ENCODE assay signal across 8 cellular contexts in genomic region chr11:68120212-68121066, GRCh38. TPM values are rescaled to one million over a fixed set of nuclear protein-coding genes. Genes with fewer than 3 reads are reported as not detected.
DNase-seq lines count a peak whose midpoint lies in the region; ATAC-seq and TF ChIP-seq lines count a peak whose summit lies in the region.

No MANE protein-coding gene starts in this region.

- intact Hi-C loops in heart left ventricle (cut with DNase I) = loop anchor here in 5 of 10 donors (2.0 to 10.0 kb wide), 5 partner anchors 82 to 92 kb away; partner anchors contain the start of genes TCIRG1 (in 4 of the 5), NDUFS8 (in 2 of the 5) and KMT5B (in 1 of the 5)

- H3K4me3 Mint-ChIP-seq in activated naive CD8-positive, alpha-beta T cell treated with anti-CD3 and anti-CD28 coated beads, Interleukin-2, amount 10 ng/mL, durations not matched to agents 7 days and 5 days = peak overlapping the region; percentile 85

- H3K27ac ChIP-seq in heart left ventricle (peak overlapping the region; percentile 55 to 100 (median 98)), parathyroid adenoma (no peak overlapping the region)

- H3K79me2 ChIP-seq in parathyroid adenoma = no peaks in the 10 kb centered on the region

- peaks cover 4% of the 10 kb centered on the region for H3K36me3 Mint-ChIP-seq in activated naive CD8-positive, alpha-beta T cell treated with anti-CD3 and anti-CD28 coated beads, Interleukin-2, amount 10 ng/mL, durations not matched to agents 7 days and 5 days

- peaks cover 20% of the 10 kb centered on the region for H3K4me1 Mint-ChIP-seq in activated naive CD8-positive, alpha-beta T cell treated with anti-CD3 and anti-CD28 coated beads, Interleukin-2, amount 10 ng/mL, durations not matched to agents 7 days and 5 days

- TF ChIP-seq POLR2A in heart left ventricle (IDR thresholded peaks at IDR 0.05) = no peak

- H3K4me2 ChIP-seq in parathyroid adenoma (ENCODE audit: low read length) = peak overlapping the region; percentile 67

- H3K9ac ChIP-seq in parathyroid adenoma = no peak overlapping the region

- POLR2A ChIA-PET in activated naive CD8-positive, alpha-beta T cell treated with anti-CD3 and anti-CD28 coated beads, Interleukin-2, amount 10 ng/mL, durations not matched to agents 7 days and 5 days (lab: Charles Lee) = interaction anchor here (0.5 to 2.0 kb wide), 3 partner anchors 9 to 85 kb away, joined by 4 to 6 read pairs (median 4); no protein-coding TSS in a partner anchor

- no peaks in the 10 kb centered on the region for H3K36me3 ChIP-seq in heart left ventricle
- H3K36me3 ChIP-seq in parathyroid adenoma (ENCODE audit: control insufficient read depth, insufficient read depth, low read length) = no peaks in the 10 kb centered on the region

- 2 to 5% (median 4%) methylated on average over 33 to 75 of the region's 75 CpGs for WGBS in heart left ventricle, 4 donors

- H3K27ac Mint-ChIP-seq in activated naive CD8-positive, alpha-beta T cell treated with anti-CD3 and anti-CD28 coated beads, Interleukin-2, amount 10 ng/mL, durations not matched to agents 7 days and 5 days = peak overlapping the region; percentile 91

- peak overlapping the region; percentile 28 for H2AFZ ChIP-seq in parathyroid adenoma

- H3K27me3 ChIP-seq in heart left ventricle (no peaks in the 10 kb centered on the region), parathyroid adenoma (ENCODE audit: control insufficient read depth, insufficient read depth, low read length) (no peaks in the 10 kb centered on the region)

- ATAC-seq in GM18502 (IDR thresholded peaks at IDR 0.05; ENCODE audit: poor library complexity, unreplicated experiment) (peak; percentile 14), HG03045 (IDR thresholded peaks at IDR 0.05; ENCODE audit: unreplicated experiment) (peak; percentile 29), heart left ventricle (no peak)
- peak; percentile 37 for ATAC-seq in activated naive CD8-positive, alpha-beta T cell treated with anti-CD3 and anti-CD28 coated beads, Interleukin-2, amount 10 ng/mL, durations not matched to agents 7 days and 5 days (ENCODE audit: low read depth)

- peaks cover 7% of the 10 kb centered on the region for H3K27me3 Mint-ChIP-seq in activated naive CD8-positive, alpha-beta T cell treated with anti-CD3 and anti-CD28 coated beads, Interleukin-2, amount 10 ng/mL, durations not matched to agents 7 days and 5 days

- peak overlapping the region; percentile 17 to 87 (median 76) for H3K4me3 ChIP-seq in heart left ventricle
- H3K4me3 ChIP-seq in parathyroid adenoma (ENCODE audit: low read depth, low read length) = peak overlapping the region; percentile 47

- H3K9me3 ChIP-seq in heart left ventricle (no peaks in the 10 kb centered on the region), parathyroid adenoma (ENCODE audit: control insufficient read depth, low read length) (no peaks in the 10 kb centered on the region)

- TF ChIP-seq CTCF in heart left ventricle (IDR thresholded peaks at IDR 0.05) (no peak), parathyroid adenoma (IDR thresholded peaks at IDR 0.05) (no peak)

- DNase-seq in 8988T (peak; percentile 51), RKO (ENCODE audit: low spot score) (peak; percentile 51), heart left ventricle (peak; percentile 52 to 80 (median 68)), AML-193 (lab: John Stamatoyannopoulos, UW) (no peak)
- peak; percentile 72 for DNase-seq in activated naive CD8-positive, alpha-beta T cell treated with anti-CD3 and anti-CD28 coated beads, Interleukin-2, amount 10 ng/mL, durations not matched to agents 7 days and 5 days

- peaks cover 0 to 57% (median 39%) of the 10 kb centered on the region in 12 donors for H3K4me1 ChIP-seq in heart left ventricle
- peaks cover 2% of the 10 kb centered on the region for H3K4me1 ChIP-seq in parathyroid adenoma

- no peaks in the 10 kb centered on the region for H3K9me3 Mint-ChIP-seq in activated naive CD8-positive, alpha-beta T cell treated with anti-CD3 and anti-CD28 coated beads, Interleukin-2, amount 10 ng/mL, durations not matched to agents 7 days and 5 days

RNA-seq across cellular contexts. Expression of gene CHKA, which starts 0.7 kb away (rescaled TPM):
- 1 to 10 TPM; 8.1 to 9.2 TPM for total RNA-seq in activated naive CD8-positive, alpha-beta T cell treated with anti-CD3 and anti-CD28 coated beads, Interleukin-2, amount 10 ng/mL, durations not matched to agents 7 days and 5 days
- 10 to 100 TPM in 3 of 9 donors, 1 to 10 TPM in 6; 6.1 to 15.0 (median 8.2) TPM for total RNA-seq in heart left ventricle
- 10 to 100 TPM; 15.9 to 22.9 TPM for polyA plus RNA-seq in heart left ventricle

Comparison
In these comparisons a context has a peak if more than half of its experiments do, and no peak if none do; other contexts are left out.
1. DNase-seq: peak in 8988T (single experiment), RKO (single experiment), activated naive CD8-positive, alpha-beta T cell treated with anti-CD3 and anti-CD28 coated beads, Interleukin-2, amount 10 ng/mL, durations not matched to agents 7 days and 5 days (single experiment) and heart left ventricle (5 of 5); none in AML-193 (0 of 2).
2. ATAC-seq: peak in GM18502 (single experiment), HG03045 (single experiment) and activated naive CD8-positive, alpha-beta T cell treated with anti-CD3 and anti-CD28 coated beads, Interleukin-2, amount 10 ng/mL, durations not matched to agents 7 days and 5 days (single experiment); none in heart left ventricle (0 of 4).